26 cellular contexts compared by ENCODE assay signal in genomic region chr13:106110241-106110855, GRCh38.
DNase-seq lines count a peak whose midpoint lies in the region; ATAC-seq, FAIRE-seq and TF ChIP-seq lines count a peak whose summit lies in the region.
"Had no signal": no experiment of that assay in that cellular context is flagged by ENCODE, and none has a peak within 500 bp of the region (broad histone marks: within the 10 kb centered on the region; RNA-seq: fewer than 3 reads in every experiment).

No MANE protein-coding gene starts in this region.

- dilution Hi-C loops in endothelial cell of umbilical vein (cut with MboI; ENCODE audit: extremely low pct_ligation_motif_present, low sequenced_read_pairs) = no loop called here

- no peaks in the 10 kb centered on the region for H3K9me1 ChIP-seq in endothelial cell of umbilical vein (replicated peaks; ENCODE audit: control insufficient read depth, extremely low read depth, insufficient read depth, low read length)

- no peak overlapping the region for H3K4me2 ChIP-seq in endothelial cell of umbilical vein (ENCODE audit: insufficient read depth, low read length)
- H3K4me2 ChIP-seq in osteoblast (ENCODE audit: insufficient read depth, low read length) = no peak overlapping the region
- H3K4me2 ChIP-seq in SK-N-SH = no peak overlapping the region

- BruUV-seq in endothelial cell of umbilical vein (replicated peaks; lab: Mats Ljungman, UMichigan) = no TSS peak

- no peaks in the 10 kb centered on the region for H3K27me3 ChIP-seq in endothelial cell of umbilical vein (ENCODE audit: control insufficient read depth in 2 of 2, insufficient read depth in 2 of 2, low read length in 2 of 2)
- H3K27me3 ChIP-seq in osteoblast (ENCODE audit: insufficient read depth, low read length) = no peaks in the 10 kb centered on the region
- no peaks in the 10 kb centered on the region for H3K27me3 ChIP-seq in SK-N-SH (ENCODE audit: insufficient read depth)
- H3K27me3 ChIP-seq: colonic mucosa, pancreas, sigmoid colon, uterus had no signal

- ATAC-seq in HG02610 (IDR thresholded peaks at IDR 0.05; ENCODE audit: unreplicated experiment) (no peak), HG03442 (IDR thresholded peaks at IDR 0.05; ENCODE audit: unreplicated experiment) (no peak)
- ATAC-seq: effector memory CD8-positive, alpha-beta T cell; GM12878; left lobe of liver; natural killer cell had no signal

- no peak for TF ChIP-seq EP300 in SK-N-SH (IDR thresholded peaks at IDR 0.05; ENCODE audit: borderline replicate concordance in 1 of 2, low read depth in 1 of 2, low read length in 1 of 2)

- H3K79me2 ChIP-seq in endothelial cell of umbilical vein (ENCODE audit: control insufficient read depth, insufficient read depth, low read length) = no peaks in the 10 kb centered on the region
- no peaks in the 10 kb centered on the region for H3K79me2 ChIP-seq in osteoblast (ENCODE audit: insufficient read depth, low read length)
- no peaks in the 10 kb centered on the region for H3K79me2 ChIP-seq in SK-N-SH (ENCODE audit: insufficient read depth)

- no peaks in the 10 kb centered on the region for H3K9me3 ChIP-seq in endothelial cell of umbilical vein (replicated peaks; ENCODE audit: control insufficient read depth, insufficient read depth, low read length)
- no peaks in the 10 kb centered on the region for H3K9me3 ChIP-seq in osteoblast (ENCODE audit: low read depth, low read length)
- H3K9me3 ChIP-seq in SK-N-SH = no peaks in the 10 kb centered on the region
- H3K9me3 ChIP-seq: colonic mucosa, pancreas, sigmoid colon, uterus had no signal

- no peak overlapping the region for H3K4me3 ChIP-seq in endothelial cell of umbilical vein (replicated peaks in 1 of 3; ENCODE audit: insufficient read depth in 1 of 3, low read depth in 1 of 3, low read length in 3 of 3)
- no peak overlapping the region for H3K4me3 ChIP-seq in osteoblast (ENCODE audit: insufficient read depth, low read length)
- H3K4me3 ChIP-seq in SK-N-SH (ENCODE audit: low read depth in 2 of 2, low read length in 1 of 2) = no peak overlapping the region
- H3K4me3 ChIP-seq: colonic mucosa, GM12878, pancreas, sigmoid colon, uterus had no signal

- H4K20me1 ChIP-seq in endothelial cell of umbilical vein (replicated peaks; ENCODE audit: control insufficient read depth, extremely low read depth, insufficient read depth, low read length) (no peaks in the 10 kb centered on the region), osteoblast (ENCODE audit: insufficient read depth, low read length) (no peaks in the 10 kb centered on the region), SK-N-SH (ENCODE audit: insufficient read depth) (no peaks in the 10 kb centered on the region)

- no peak for TF ChIP-seq RAD21 in SK-N-SH (IDR thresholded peaks at IDR 0.05; ENCODE audit: low read length)

- no peak overlapping the region for H3K9ac ChIP-seq in endothelial cell of umbilical vein (replicated peaks; ENCODE audit: extremely low read depth, insufficient read depth, low read length)
- H3K9ac ChIP-seq in SK-N-SH = no peak overlapping the region

- POLR2A ChIA-PET in endothelial cell of umbilical vein (lab: Charles Lee) = no interaction called here
- POLR2A ChIA-PET in SK-N-SH (lab: Yijun Ruan, JAX) = no interaction called here

- H3K27ac ChIP-seq in endothelial cell of umbilical vein (ENCODE audit: insufficient read depth, low read depth, low read length) = peak overlapping the region; percentile 48
- peak overlapping the region; percentile 39 for H3K27ac ChIP-seq in osteoblast (ENCODE audit: low read depth, low read length)
- H3K27ac ChIP-seq in SK-N-SH (ENCODE audit: low read depth in 2 of 2, low read length in 1 of 2) = peak overlapping the region in 1 of 2 experiments; percentile 26; a peak in 1 of 4 replicates
- H3K27ac ChIP-seq: colonic mucosa, pancreas, RWPE1, sigmoid colon, uterus had no signal

- WGBS in SK-N-SH (ENCODE audit: low lambda C conversion rate) = 79% methylated on average over 4 of the region's 8 CpGs

- intact Hi-C loops in endothelial cell of umbilical vein (cut with micrococcal nuclease) = loop anchor here (10.0 kb wide), 3 partner anchors 264 to 1164 kb away; no protein-coding TSS in a partner anchor

- DNase-seq in AG20443 (ENCODE audit: low spot score) (peak; percentile 50), HS-27A (ENCODE audit: low read depth) (peak; percentile 73), endothelial cell of umbilical vein (ENCODE audit: low read depth, low spot score) (no peak), osteoblast (ENCODE audit: insufficient read length, low spot score, missing footprints) (no peak), MV-4-11 (lab: John Stamatoyannopoulos, UW) (no peak), SK-N-SH (no peak)
- DNase-seq: activated B cell treated with CpG ODN at 0.5 μM for 24 hours; activated CD4-positive, alpha-beta T cell treated with anti-CD3 and anti-CD28 coated beads, Interleukin-2, amount 50 U/mL, for 4 hours; activated naive CD8-positive, alpha-beta T cell treated with anti-CD3 and anti-CD28 coated beads, Interleukin-2, amount 10 ng/mL, durations not matched to agents 7 days and 5 days; CD4-positive, alpha-beta memory T cell; colonic mucosa; DMS153; effector memory CD8-positive, alpha-beta T cell; glutamatergic neuron; natural killer cell; NCI-H1436; NCI-H526; pancreas; sigmoid colon; substantia nigra; uterus had no signal

- peaks cover 28% of the 10 kb centered on the region for H3K4me1 ChIP-seq in endothelial cell of umbilical vein (ENCODE audit: control insufficient read depth, extremely low read depth, insufficient read depth, low read length)
- H3K4me1 ChIP-seq in osteoblast (ENCODE audit: insufficient read depth, low read length) = peaks cover 35% of the 10 kb centered on the region
- peaks cover 0 to 9% of the 10 kb centered on the region in 2 experiments; a peak in 3 of 4 replicates for H3K4me1 ChIP-seq in SK-N-SH (ENCODE audit: control insufficient read depth in 1 of 2, insufficient read depth in 2 of 2, low read depth in 1 of 2, low read length in 1 of 2)
- H3K4me1 ChIP-seq: colonic mucosa, pancreas, uterus had no signal

- H2AFZ ChIP-seq in endothelial cell of umbilical vein (ENCODE audit: low read depth, low read length) (no peak overlapping the region), osteoblast (ENCODE audit: low read length) (no peak overlapping the region), SK-N-SH (ENCODE audit: low read depth) (no peak overlapping the region)

- TF ChIP-seq CTCF in endothelial cell of umbilical vein (IDR thresholded peaks at IDR 0.05; ENCODE audit: extremely low read depth in 1 of 2, insufficient read depth in 1 of 2, low read depth in 1 of 2, low read length in 2 of 2) (no peak), osteoblast (IDR thresholded peaks at IDR 0.05; ENCODE audit: extremely low read depth, low read depth, low read length) (no peak), SK-N-SH (IDR thresholded peaks at IDR 0.05) (no peak)

- H3K9me2 ChIP-seq in SK-N-SH = peaks cover 3% of the 10 kb centered on the region; the same call in 1 of the 2 replicates

- peaks cover 17% of the 10 kb centered on the region for H3F3A ChIP-seq in SK-N-SH (replicated peaks; ENCODE audit: insufficient read depth)

- FAIRE-seq in endothelial cell of umbilical vein (lab: Jason Lieb, UNC) = no peak
- FAIRE-seq: GM12878, pancreas had no signal

- TF ChIP-seq POLR2A in endothelial cell of umbilical vein (IDR thresholded peaks at IDR 0.05; ENCODE audit: low read depth, low read length) = no peak

- CTCF ChIA-PET in endothelial cell of umbilical vein (lab: Charles Lee) (interaction anchor here (1.2 kb wide), 1 partner anchor 41 kb away, joined by 3 read pairs; no protein-coding TSS in a partner anchor), SK-N-SH (lab: Yijun Ruan, JAX) (no interaction called here)

- H3K36me3 ChIP-seq in endothelial cell of umbilical vein (ENCODE audit: control insufficient read depth in 2 of 2, extremely low read depth in 1 of 2, insufficient read depth in 2 of 2, low read length in 2 of 2) (no peaks in the 10 kb centered on the region), osteoblast (ENCODE audit: insufficient read depth, low read length) (no peaks in the 10 kb centered on the region), SK-N-SH (replicated peaks in 1 of 2; ENCODE audit: control insufficient read depth in 1 of 2, insufficient read depth in 2 of 2, low read length in 1 of 2) (no peaks in the 10 kb centered on the region)
- H3K36me3 ChIP-seq: colonic mucosa, pancreas, sigmoid colon, uterus had no signal

TF ChIP-seq in endothelial cell of umbilical vein, 7 proteins besides CTCF, POLR2A, EP300 and RAD21:
- TF ChIP-seq MAX (IDR thresholded peaks at IDR 0.05; ENCODE audit: insufficient read depth, insufficient read length) = no peak
- no peak for TF ChIP-seq MYC (IDR thresholded peaks at IDR 0.05; ENCODE audit: low read depth, low read length)
- no peak for TF ChIP-seq GATA2 (IDR thresholded peaks at IDR 0.05; ENCODE audit: insufficient read depth, insufficient read length, low read depth, low read length)
- no peak for TF ChIP-seq JUN (IDR thresholded peaks at IDR 0.05; ENCODE audit: borderline replicate concordance, insufficient read depth, insufficient read length, low read depth)
- no peak for TF ChIP-seq EZH2 (IDR thresholded peaks at IDR 0.05; ENCODE audit: borderline replicate concordance, low read depth, low read length, severe bottlenecking)
- no peak for TF ChIP-seq FOS (IDR thresholded peaks at IDR 0.05; ENCODE audit: borderline replicate concordance, insufficient read depth, low read length)
- TF ChIP-seq POLR2AphosphoS5 (IDR thresholded peaks at IDR 0.05; ENCODE audit: insufficient read depth, low read depth, low read length) = no peak

Comparison
In these comparisons a context has a peak if more than half of its experiments do, and no peak if none do; other contexts are left out.
1. DNase-seq: peak in AG20443 (single experiment) and HS-27A (single experiment); none in endothelial cell of umbilical vein (single experiment), osteoblast (single experiment), MV-4-11 (single experiment) and SK-N-SH (single experiment).